ENCODE assay signal across 30 cellular contexts in the genomic region with DNA sequence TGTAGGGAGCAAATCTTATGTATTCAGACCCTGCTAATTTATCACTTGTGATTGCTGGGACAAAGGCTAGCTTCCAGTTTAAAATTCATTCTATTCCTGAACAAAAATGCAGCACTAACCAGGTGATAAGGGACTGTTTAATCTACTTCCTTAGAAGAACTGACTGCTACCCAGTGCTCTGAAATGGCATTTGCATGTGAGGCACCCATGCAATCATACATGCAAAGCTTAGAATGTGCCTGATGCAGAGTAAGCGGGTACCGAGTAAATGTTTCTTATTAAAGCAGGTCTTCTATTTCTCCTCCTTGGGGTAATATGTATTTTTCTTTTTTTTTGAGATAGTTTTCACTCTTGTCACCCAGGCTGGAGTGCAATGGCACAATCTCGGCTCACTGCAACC. TPM values are rescaled to one million over a fixed set of nuclear protein-coding genes. Genes with fewer than 3 reads are reported as not detected.
DNase-seq lines count a peak whose midpoint lies in the region; TF ChIP-seq lines count a peak whose summit lies in the region.
"Had no signal": no experiment of that assay in that cellular context is flagged by ENCODE, and none has a peak within 500 bp of the region (broad histone marks: within the 10 kb centered on the region; RNA-seq: fewer than 3 reads in every experiment).

No MANE protein-coding gene starts in this region.

- peak; percentile 76 to 83 for DNase-seq in NCI-H526 (lab: John Stamatoyannopoulos, UW)
- DNase-seq in coronary artery (ENCODE audit: low spot score): peak; percentile 9
- peak; percentile 20 for DNase-seq in superior temporal gyrus (ENCODE audit: extremely low spot score)
- no peak for DNase-seq in COLO829 (ENCODE audit: low spot score)
- DNase-seq in tibial artery: no peak
- no peak for DNase-seq in SK-N-DZ (ENCODE audit: low spot score)
- DNase-seq: ACHN; activated CD4-positive, alpha-beta T cell treated with anti-CD3 and anti-CD28 coated beads for 36 hours; activated CD8-positive, alpha-beta T cell treated with anti-CD3 and anti-CD28 coated beads for 36 hours; activated naive CD4-positive, alpha-beta T cell treated with anti-CD3 and anti-CD28 coated beads, Interleukin-2, amount 50 U/mL, for 16 hours; amniotic stem cell; BE2C; CD8-positive, alpha-beta memory T cell; foreskin melanocyte; GDM1; GOT3; heart right ventricle; kidney glomerular epithelial cell; lower lobe of right lung; naive thymus-derived CD4-positive, alpha-beta T cell; NCI-H1092 treated with DMSO at 0.1 percent for 48 hours; NCI-H187; NCI-H69; SHP77; sigmoid colon; stimulated activated CD4-positive, alpha-beta T cell treated with anti-CD3 and anti-CD28 coated beads, Interleukin-12 subunit alpha, Interleukin-12 subunit beta, amount 100 ng/mL, for 4 hours; stimulated activated CD4-positive, alpha-beta T cell treated with anti-CD3 and anti-CD28 coated beads, Interleukin-2, amount 100 ng/mL, for 48 hours; trophoblast cell had no signal

- no peaks in the 10 kb centered on the region for H3K36me3 ChIP-seq in tibial artery
- H3K36me3 ChIP-seq: BE2C, heart right ventricle, lower lobe of right lung, sigmoid colon had no signal

- no peak overlapping the region for H3K4me3 ChIP-seq in coronary artery
- no peak overlapping the region for H3K4me3 ChIP-seq in tibial artery
- H3K4me3 ChIP-seq: heart right ventricle, K562, lower lobe of right lung, sigmoid colon had no signal

- peaks cover 0 to 8% (median 4%) of the 10 kb centered on the region in 4 donors for H3K4me1 ChIP-seq in tibial artery

- no peak for TF ChIP-seq CTCF in C4-2B (conservative IDR thresholded peaks at IDR 0.05)
- no peak for TF ChIP-seq CTCF in coronary artery (IDR thresholded peaks at IDR 0.05)
- no peak for TF ChIP-seq CTCF in tibial artery (IDR thresholded peaks at IDR 0.05)

- intact Hi-C loops in tibial artery (cut with DNase I; ENCODE audit: low total_unique reads): no loop called here

- H3K27me3 ChIP-seq in tibial artery: no peaks in the 10 kb centered on the region
- H3K27me3 ChIP-seq: BE2C, heart right ventricle, sigmoid colon had no signal

- H3K27ac ChIP-seq in C4-2B (peak overlapping the region; percentile 57; the same call in 1 of the 2 replicates), coronary artery (no peak overlapping the region), tibial artery (no peak overlapping the region)
- H3K27ac ChIP-seq: heart right ventricle, lower lobe of right lung, sigmoid colon had no signal

- no peaks in the 10 kb centered on the region for H3K9me3 ChIP-seq in tibial artery
- H3K9me3 ChIP-seq: BE2C, heart right ventricle, lower lobe of right lung, sigmoid colon had no signal

RNA-seq across cellular contexts. Expression of gene NEURL1, which starts 54.5 kb away (rescaled TPM):
- 22.5 and 26.9 TPM in 2 replicates for polyA plus RNA-seq in SK-N-DZ (2014; cell fraction: cytosol; rRNA removed)
- 44.3 and 46.5 TPM in 2 replicates for polyA plus RNA-seq in SK-N-DZ (2014; cell fraction: nucleus; rRNA removed)

Comparison
In these comparisons a context has a peak if more than half of its experiments do, and no peak if none do; other contexts are left out.
1. DNase-seq: peak in NCI-H526 (2 of 2), coronary artery (single experiment) and superior temporal gyrus (single experiment); none in COLO829 (single experiment), tibial artery (0 of 2) and SK-N-DZ (single experiment).